Comparison of ENCODE assay signal across 17 cellular contexts in the genomic region with DNA sequence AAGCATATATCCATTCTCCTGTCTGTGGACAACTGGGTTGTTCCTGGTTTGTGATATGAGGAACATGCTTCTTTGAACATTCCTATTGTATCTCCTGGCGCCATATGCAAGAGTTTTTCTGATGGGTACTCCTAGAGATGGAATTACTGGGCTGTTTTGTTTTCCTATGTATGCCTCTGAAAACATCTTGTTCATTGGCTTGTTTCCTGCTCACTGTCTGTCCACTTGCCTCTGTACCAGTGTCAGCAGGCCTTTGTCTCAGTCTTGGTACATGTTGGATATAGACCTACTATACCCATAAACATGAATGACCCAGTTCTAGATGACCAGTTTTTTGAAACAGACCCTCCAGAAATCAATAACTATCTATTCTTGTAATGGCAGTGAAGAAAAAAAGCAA.
"Had no signal": no experiment of that assay in that cellular context is flagged by ENCODE, and none has a peak within 500 bp of the region (broad histone marks: within the 10 kb centered on the region; RNA-seq: fewer than 3 reads in every experiment).

No MANE protein-coding gene starts in this region.

- H3K4me1 Mint-ChIP-seq: activated CD4-positive, alpha-beta T cell treated with anti-CD3 and anti-CD28 coated beads, Interleukin-2, amount 10 ng/mL, durations not matched to agents 7 days and 5 days; memory B cell had no signal

- DNase-seq: activated CD4-positive, alpha-beta T cell treated with anti-CD3 and anti-CD28 coated beads, Interleukin-2, amount 10 ng/mL, durations not matched to agents 7 days and 5 days; activated CD4-positive, CD25-positive, alpha-beta regulatory T cell; activated CD8-positive, alpha-beta memory T cell treated with anti-CD3 and anti-CD28 coated beads, Interleukin-2, amount 50 U/mL, for 48 hours; activated gamma-delta T cell; activated T-cell treated with anti-CD3 and anti-CD28 coated beads, Interleukin-2, amount 50 U/mL, for 72 hours; cortex of kidney; effector CD4-positive, alpha-beta T cell; foreskin fibroblast; glutamatergic neuron; left colon; right lobe of liver; stimulated activated CD4-positive, alpha-beta T cell treated with anti-CD3 and anti-CD28 coated beads, Interleukin-1b, Interleukin-23, amount 100 ng/mL, for 48 hours had no signal

- H3K27ac Mint-ChIP-seq: activated CD4-positive, alpha-beta T cell treated with anti-CD3 and anti-CD28 coated beads, Interleukin-2, amount 10 ng/mL, durations not matched to agents 7 days and 5 days; activated naive CD4-positive, alpha-beta T cell treated with anti-CD3 and anti-CD28 coated beads, Interleukin-2, amount 50 U/mL, for 72 hours; activated T-cell treated with anti-CD3 and anti-CD28 coated beads, Interleukin-2, amount 50 U/mL, for 72 hours; memory B cell; natural killer cell treated with Interleukin-12 subunit alpha and Interleukin-12 subunit beta and Interleukin-15 and Interleukin-18, amount 100 ng/mL, for 72 hours; progenitor cell of endocrine pancreas had no signal

- H3K27ac ChIP-seq: right lobe of liver, SJSA1 had no signal

- H3K4me1 ChIP-seq: right lobe of liver, SJSA1 had no signal

- H3K27me3 Mint-ChIP-seq: activated CD4-positive, alpha-beta T cell treated with anti-CD3 and anti-CD28 coated beads, Interleukin-2, amount 10 ng/mL, durations not matched to agents 7 days and 5 days; memory B cell; natural killer cell treated with Interleukin-12 subunit alpha and Interleukin-12 subunit beta and Interleukin-15 and Interleukin-18, amount 100 ng/mL, for 72 hours; progenitor cell of endocrine pancreas had no signal

- H3K27me3 ChIP-seq: SJSA1 had no signal

- H3K4me3 Mint-ChIP-seq: activated CD4-positive, alpha-beta T cell treated with anti-CD3 and anti-CD28 coated beads, Interleukin-2, amount 10 ng/mL, durations not matched to agents 7 days and 5 days; activated T-cell treated with anti-CD3 and anti-CD28 coated beads, Interleukin-2, amount 50 U/mL, for 72 hours; memory B cell; natural killer cell treated with Interleukin-12 subunit alpha and Interleukin-12 subunit beta and Interleukin-15 and Interleukin-18, amount 100 ng/mL, for 72 hours had no signal

- ATAC-seq: activated naive CD4-positive, alpha-beta T cell treated with anti-CD3 and anti-CD28 coated beads, Interleukin-2, amount 50 U/mL, for 72 hours; activated T-cell treated with anti-CD3 and anti-CD28 coated beads, Interleukin-2, amount 50 U/mL, for 72 hours; left colon; natural killer cell treated with Interleukin-12 subunit alpha and Interleukin-12 subunit beta and Interleukin-15 and Interleukin-18, amount 100 ng/mL, for 72 hours; right lobe of liver had no signal

- H3K9me3 ChIP-seq: right lobe of liver, SJSA1 had no signal

- H3K36me3 Mint-ChIP-seq: activated naive CD4-positive, alpha-beta T cell treated with anti-CD3 and anti-CD28 coated beads, Interleukin-2, amount 50 U/mL, for 72 hours; memory B cell; natural killer cell treated with Interleukin-12 subunit alpha and Interleukin-12 subunit beta and Interleukin-15 and Interleukin-18, amount 100 ng/mL, for 72 hours had no signal

- H3K9me3 Mint-ChIP-seq: activated CD4-positive, alpha-beta T cell treated with anti-CD3 and anti-CD28 coated beads, Interleukin-2, amount 10 ng/mL, durations not matched to agents 7 days and 5 days; activated naive CD4-positive, alpha-beta T cell treated with anti-CD3 and anti-CD28 coated beads, Interleukin-2, amount 50 U/mL, for 72 hours; memory B cell; natural killer cell treated with Interleukin-12 subunit alpha and Interleukin-12 subunit beta and Interleukin-15 and Interleukin-18, amount 100 ng/mL, for 72 hours had no signal

- H3K4me3 ChIP-seq: right lobe of liver, SJSA1 had no signal

- H3K36me3 ChIP-seq: right lobe of liver, SJSA1 had no signal
